Comparison of ENCODE assay signal across 1 cellular context in genomic region chr15:37035349-37035748, GRCh38.
TF ChIP-seq lines count a peak whose summit lies in the region.

No MANE protein-coding gene starts in this region.

TF ChIP-seq in HepG2, 621 proteins besides CTCF, POLR2A, EP300 and RAD21 (continued from another document):
- TF ChIP-seq FOSL2 (CRISPR knock-in tag; IDR thresholded peaks at IDR 0.05) (peak; percentile 77), ZNF230 (CRISPR knock-in tag; IDR thresholded peaks at IDR 0.05) (no peak), ZZZ3 (CRISPR knock-in tag; IDR thresholded peaks at IDR 0.05; ENCODE audit: borderline replicate concordance) (no peak), ZNF644 (CRISPR knock-in tag; IDR thresholded peaks at IDR 0.05; ENCODE audit: low read depth) (0 out of 2 replicates have a peak, but pooled peaks have one; percentile 21), SATB2 (CRISPR knock-in tag; IDR thresholded peaks at IDR 0.05) (no peak), MLX (CRISPR knock-in tag; IDR thresholded peaks at IDR 0.05) (no peak), FOXP1 (IDR thresholded peaks at IDR 0.05) (no peak), FOXP1 (CRISPR knock-in tag; IDR thresholded peaks at IDR 0.05) (peak; percentile 50; the same call in 1 of the 2 replicates), ZNF572 (CRISPR knock-in tag; IDR thresholded peaks at IDR 0.05) (no peak), SIN3A (IDR thresholded peaks at IDR 0.05; ENCODE audit: borderline replicate concordance, low read depth, low read length) (no peak), ZSCAN20 (CRISPR knock-in tag; IDR thresholded peaks at IDR 0.05; ENCODE audit: borderline replicate concordance) (no peak), ZNF660 (CRISPR knock-in tag; IDR thresholded peaks at IDR 0.05; ENCODE audit: borderline replicate concordance, low read depth) (no peak), ZNF512 (CRISPR knock-in tag; IDR thresholded peaks at IDR 0.05) (no peak), KLF16 (CRISPR knock-in tag; IDR thresholded peaks at IDR 0.05) (no peak), PRDM15 (CRISPR knock-in tag; IDR thresholded peaks at IDR 0.05) (no peak), POGZ (CRISPR knock-in tag; IDR thresholded peaks at IDR 0.05) (peak; percentile 73), ZNF263 (CRISPR knock-in tag; IDR thresholded peaks at IDR 0.05) (no peak), AGO2 (optimal IDR thresholded peaks at IDR 0.05; ENCODE audit: low read depth, low read length) (no peak), ZNF543 (CRISPR knock-in tag; IDR thresholded peaks at IDR 0.05) (no peak), ZSCAN21 (CRISPR knock-in tag; IDR thresholded peaks at IDR 0.05; ENCODE audit: borderline replicate concordance) (no peak), TBX3 (IDR thresholded peaks at IDR 0.05; ENCODE audit: borderline replicate concordance) (peak; percentile 69; the same call in 1 of the 2 replicates), ZSCAN22 (CRISPR knock-in tag; IDR thresholded peaks at IDR 0.05) (no peak), TCF7 (IDR thresholded peaks at IDR 0.05; ENCODE audit: low read depth) (peak; percentile 50), PAWR (CRISPR knock-in tag; IDR thresholded peaks at IDR 0.05; ENCODE audit: borderline replicate concordance) (no peak), ZNF136 (CRISPR knock-in tag; IDR thresholded peaks at IDR 0.05; ENCODE audit: low read depth) (no peak), GRHL1 (CRISPR knock-in tag; conservative IDR thresholded peaks at IDR 0.05) (no peak), IKZF4 (CRISPR knock-in tag; IDR thresholded peaks at IDR 0.05; ENCODE audit: borderline replicate concordance, low read depth, not compliant biosample characterization) (no peak), SALL1 (CRISPR knock-in tag; IDR thresholded peaks at IDR 0.05) (peak; percentile 60), ZSCAN29 (CRISPR knock-in tag; conservative IDR thresholded peaks at IDR 0.05) (no peak), SP2 (CRISPR knock-in tag; IDR thresholded peaks at IDR 0.05) (no peak), RFXANK (CRISPR knock-in tag; IDR thresholded peaks at IDR 0.05) (no peak), MBNL3 (CRISPR knock-in tag; conservative IDR thresholded peaks at IDR 0.05) (no peak), ZNF224 (CRISPR knock-in tag; IDR thresholded peaks at IDR 0.05) (no peak), TBP (CRISPR knock-in tag; IDR thresholded peaks at IDR 0.05) (no peak), KMT2B (CRISPR knock-in tag; IDR thresholded peaks at IDR 0.05) (no peak), HNF1B (CRISPR knock-in tag; IDR thresholded peaks at IDR 0.05) (no peak), ZFP36L2 (CRISPR knock-in tag; IDR thresholded peaks at IDR 0.05) (no peak), ZNF138 (CRISPR knock-in tag; IDR thresholded peaks at IDR 0.05; ENCODE audit: low read depth) (no peak), NFKB2 (CRISPR knock-in tag; IDR thresholded peaks at IDR 0.05; ENCODE audit: borderline replicate concordance) (no peak), HDAC2 (CRISPR knock-in tag; IDR thresholded peaks at IDR 0.05) (peak; percentile 38; the same call in 1 of the 2 replicates)
- TF ChIP-seq, protein P1, sequence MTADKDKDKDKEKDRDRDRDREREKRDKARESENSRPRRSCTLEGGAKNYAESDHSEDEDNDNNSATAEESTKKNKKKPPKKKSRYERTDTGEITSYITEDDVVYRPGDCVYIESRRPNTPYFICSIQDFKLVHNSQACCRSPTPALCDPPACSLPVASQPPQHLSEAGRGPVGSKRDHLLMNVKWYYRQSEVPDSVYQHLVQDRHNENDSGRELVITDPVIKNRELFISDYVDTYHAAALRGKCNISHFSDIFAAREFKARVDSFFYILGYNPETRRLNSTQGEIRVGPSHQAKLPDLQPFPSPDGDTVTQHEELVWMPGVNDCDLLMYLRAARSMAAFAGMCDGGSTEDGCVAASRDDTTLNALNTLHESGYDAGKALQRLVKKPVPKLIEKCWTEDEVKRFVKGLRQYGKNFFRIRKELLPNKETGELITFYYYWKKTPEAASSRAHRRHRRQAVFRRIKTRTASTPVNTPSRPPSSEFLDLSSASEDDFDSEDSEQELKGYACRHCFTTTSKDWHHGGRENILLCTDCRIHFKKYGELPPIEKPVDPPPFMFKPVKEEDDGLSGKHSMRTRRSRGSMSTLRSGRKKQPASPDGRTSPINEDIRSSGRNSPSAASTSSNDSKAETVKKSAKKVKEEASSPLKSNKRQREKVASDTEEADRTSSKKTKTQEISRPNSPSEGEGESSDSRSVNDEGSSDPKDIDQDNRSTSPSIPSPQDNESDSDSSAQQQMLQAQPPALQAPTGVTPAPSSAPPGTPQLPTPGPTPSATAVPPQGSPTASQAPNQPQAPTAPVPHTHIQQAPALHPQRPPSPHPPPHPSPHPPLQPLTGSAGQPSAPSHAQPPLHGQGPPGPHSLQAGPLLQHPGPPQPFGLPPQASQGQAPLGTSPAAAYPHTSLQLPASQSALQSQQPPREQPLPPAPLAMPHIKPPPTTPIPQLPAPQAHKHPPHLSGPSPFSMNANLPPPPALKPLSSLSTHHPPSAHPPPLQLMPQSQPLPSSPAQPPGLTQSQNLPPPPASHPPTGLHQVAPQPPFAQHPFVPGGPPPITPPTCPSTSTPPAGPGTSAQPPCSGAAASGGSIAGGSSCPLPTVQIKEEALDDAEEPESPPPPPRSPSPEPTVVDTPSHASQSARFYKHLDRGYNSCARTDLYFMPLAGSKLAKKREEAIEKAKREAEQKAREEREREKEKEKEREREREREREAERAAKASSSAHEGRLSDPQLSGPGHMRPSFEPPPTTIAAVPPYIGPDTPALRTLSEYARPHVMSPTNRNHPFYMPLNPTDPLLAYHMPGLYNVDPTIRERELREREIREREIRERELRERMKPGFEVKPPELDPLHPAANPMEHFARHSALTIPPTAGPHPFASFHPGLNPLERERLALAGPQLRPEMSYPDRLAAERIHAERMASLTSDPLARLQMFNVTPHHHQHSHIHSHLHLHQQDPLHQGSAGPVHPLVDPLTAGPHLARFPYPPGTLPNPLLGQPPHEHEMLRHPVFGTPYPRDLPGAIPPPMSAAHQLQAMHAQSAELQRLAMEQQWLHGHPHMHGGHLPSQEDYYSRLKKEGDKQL (CRISPR knock-in tag; IDR thresholded peaks at IDR 0.05; ENCODE audit: low read depth) = no peak
- TF ChIP-seq, protein P2, sequence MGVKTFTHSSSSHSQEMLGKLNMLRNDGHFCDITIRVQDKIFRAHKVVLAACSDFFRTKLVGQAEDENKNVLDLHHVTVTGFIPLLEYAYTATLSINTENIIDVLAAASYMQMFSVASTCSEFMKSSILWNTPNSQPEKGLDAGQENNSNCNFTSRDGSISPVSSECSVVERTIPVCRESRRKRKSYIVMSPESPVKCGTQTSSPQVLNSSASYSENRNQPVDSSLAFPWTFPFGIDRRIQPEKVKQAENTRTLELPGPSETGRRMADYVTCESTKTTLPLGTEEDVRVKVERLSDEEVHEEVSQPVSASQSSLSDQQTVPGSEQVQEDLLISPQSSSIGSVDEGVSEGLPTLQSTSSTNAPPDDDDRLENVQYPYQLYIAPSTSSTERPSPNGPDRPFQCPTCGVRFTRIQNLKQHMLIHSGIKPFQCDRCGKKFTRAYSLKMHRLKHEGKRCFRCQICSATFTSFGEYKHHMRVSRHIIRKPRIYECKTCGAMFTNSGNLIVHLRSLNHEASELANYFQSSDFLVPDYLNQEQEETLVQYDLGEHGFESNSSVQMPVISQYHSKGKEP (CRISPR knock-in tag; IDR thresholded peaks at IDR 0.05) = no peak
- TF ChIP-seq, protein P3, sequence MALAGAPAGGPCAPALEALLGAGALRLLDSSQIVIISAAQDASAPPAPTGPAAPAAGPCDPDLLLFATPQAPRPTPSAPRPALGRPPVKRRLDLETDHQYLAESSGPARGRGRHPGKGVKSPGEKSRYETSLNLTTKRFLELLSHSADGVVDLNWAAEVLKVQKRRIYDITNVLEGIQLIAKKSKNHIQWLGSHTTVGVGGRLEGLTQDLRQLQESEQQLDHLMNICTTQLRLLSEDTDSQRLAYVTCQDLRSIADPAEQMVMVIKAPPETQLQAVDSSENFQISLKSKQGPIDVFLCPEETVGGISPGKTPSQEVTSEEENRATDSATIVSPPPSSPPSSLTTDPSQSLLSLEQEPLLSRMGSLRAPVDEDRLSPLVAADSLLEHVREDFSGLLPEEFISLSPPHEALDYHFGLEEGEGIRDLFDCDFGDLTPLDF (CRISPR knock-in tag; IDR thresholded peaks at IDR 0.05) = no peak
- TF ChIP-seq, protein P4, sequence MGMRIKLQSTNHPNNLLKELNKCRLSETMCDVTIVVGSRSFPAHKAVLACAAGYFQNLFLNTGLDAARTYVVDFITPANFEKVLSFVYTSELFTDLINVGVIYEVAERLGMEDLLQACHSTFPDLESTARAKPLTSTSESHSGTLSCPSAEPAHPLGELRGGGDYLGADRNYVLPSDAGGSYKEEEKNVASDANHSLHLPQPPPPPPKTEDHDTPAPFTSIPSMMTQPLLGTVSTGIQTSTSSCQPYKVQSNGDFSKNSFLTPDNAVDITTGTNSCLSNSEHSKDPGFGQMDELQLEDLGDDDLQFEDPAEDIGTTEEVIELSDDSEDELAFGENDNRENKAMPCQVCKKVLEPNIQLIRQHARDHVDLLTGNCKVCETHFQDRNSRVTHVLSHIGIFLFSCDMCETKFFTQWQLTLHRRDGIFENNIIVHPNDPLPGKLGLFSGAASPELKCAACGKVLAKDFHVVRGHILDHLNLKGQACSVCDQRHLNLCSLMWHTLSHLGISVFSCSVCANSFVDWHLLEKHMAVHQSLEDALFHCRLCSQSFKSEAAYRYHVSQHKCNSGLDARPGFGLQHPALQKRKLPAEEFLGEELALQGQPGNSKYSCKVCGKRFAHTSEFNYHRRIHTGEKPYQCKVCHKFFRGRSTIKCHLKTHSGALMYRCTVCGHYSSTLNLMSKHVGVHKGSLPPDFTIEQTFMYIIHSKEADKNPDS (CRISPR knock-in tag; IDR thresholded peaks at IDR 0.05) = no peak
- TF ChIP-seq, protein P5, sequence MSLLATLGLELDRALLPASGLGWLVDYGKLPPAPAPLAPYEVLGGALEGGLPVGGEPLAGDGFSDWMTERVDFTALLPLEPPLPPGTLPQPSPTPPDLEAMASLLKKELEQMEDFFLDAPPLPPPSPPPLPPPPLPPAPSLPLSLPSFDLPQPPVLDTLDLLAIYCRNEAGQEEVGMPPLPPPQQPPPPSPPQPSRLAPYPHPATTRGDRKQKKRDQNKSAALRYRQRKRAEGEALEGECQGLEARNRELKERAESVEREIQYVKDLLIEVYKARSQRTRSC (CRISPR knock-in tag; IDR thresholded peaks at IDR 0.05; ENCODE audit: low read depth) = no peak
